Comparison of ENCODE assay signal across 8 cellular contexts in genomic region chr22:18091916-18092526, GRCh38. TPM values are rescaled to one million over a fixed set of nuclear protein-coding genes. Genes with fewer than 3 reads are reported as not detected.
DNase-seq lines count a peak whose midpoint lies in the region; ATAC-seq, FAIRE-seq and TF ChIP-seq lines count a peak whose summit lies in the region.

No MANE protein-coding gene starts in this region.

- H3K27me3 ChIP-seq in lower lobe of right lung (ENCODE audit: low read depth), result no peaks in the 10 kb centered on the region

- TF ChIP-seq CTCF in AG10803 (conservative IDR thresholded peaks at IDR 0.05; ENCODE audit: low read length) (peak; percentile 20; the same call in 1 of the 2 replicates), cardiac fibroblast (IDR thresholded peaks at IDR 0.05; ENCODE audit: low read depth, low read length) (no peak), lower lobe of right lung (IDR thresholded peaks at IDR 0.05) (no peak)

- peaks cover 53% of the 10 kb centered on the region for H3K36me3 ChIP-seq in lower lobe of right lung

- intact Hi-C loops in lower lobe of right lung (cut with DNase I), result no loop called here

- H3K4me1 ChIP-seq in lower lobe of right lung, result peaks cover 9% of the 10 kb centered on the region

- TF ChIP-seq POLR2A in erythroblast (IDR thresholded peaks at IDR 0.05; ENCODE audit: low read length), result no peak

- peak overlapping the region; percentile 83 for H3K27ac ChIP-seq in lower lobe of right lung

- ATAC-seq in lower lobe of right lung, result peak; percentile 74 to 77
- ATAC-seq in HG03045 (IDR thresholded peaks at IDR 0.05; ENCODE audit: unreplicated experiment), result no peak
- ATAC-seq in HG02588 (IDR thresholded peaks at IDR 0.05; ENCODE audit: unreplicated experiment), result no peak

- H3K9me3 ChIP-seq in lower lobe of right lung, result no peaks in the 10 kb centered on the region

- H3K4me3 ChIP-seq in AG10803 (ENCODE audit: low read length) (peak overlapping the region; percentile 37), cardiac fibroblast (replicated peaks in 1 of 2; ENCODE audit: low read depth in 2 of 2, low read length in 2 of 2) (peak overlapping the region; percentile 25 to 38), lower lobe of right lung (peak overlapping the region; percentile 44)

- no peak for FAIRE-seq in urothelium cell line (lab: Jason Lieb, UNC)

- DNase-seq in AG10803 (ENCODE audit: low read depth), result peak; percentile 74
- DNase-seq in NCI-H526 (lab: John Stamatoyannopoulos, UW), result peak; percentile 35 to 66
- peak; percentile 85 to 90 for DNase-seq in cardiac fibroblast (ENCODE audit: low read depth in 2 of 2)
- no peak for DNase-seq in lower lobe of right lung
- DNase-seq in urothelium cell line (ENCODE audit: low spot score), result peak; percentile 76
- DNase-seq in erythroblast (lab: John Stamatoyannopoulos, UW), result no peak

RNA-seq across cellular contexts. Expression of gene PEX26, which starts 14.2 kb away (rescaled TPM):
- total RNA-seq in lower lobe of right lung, result 31.5 TPM

RNA-seq across cellular contexts. Expression of gene TUBA8, which starts 18.6 kb away (rescaled TPM):
- 1.3 TPM for total RNA-seq in lower lobe of right lung

RNA-seq across cellular contexts. Expression of gene USP18, which starts 57.9 kb away (rescaled TPM):
- 13.4 TPM for total RNA-seq in lower lobe of right lung

Comparison
In these comparisons a context has a peak if more than half of its experiments do, and no peak if none do; other contexts are left out.
1. DNase-seq: peak in AG10803 (single experiment), NCI-H526 (2 of 2), cardiac fibroblast (2 of 2) and urothelium cell line (single experiment); none in lower lobe of right lung (single experiment) and erythroblast (0 of 2).
2. ATAC-seq: peak in lower lobe of right lung (2 of 2); none in HG03045 (single experiment) and HG02588 (single experiment).
3. Peak in every context shown above with its lines, with median percentiles within 50 percentile points of each other: H3K4me3 ChIP-seq.